In the genomic region with DNA sequence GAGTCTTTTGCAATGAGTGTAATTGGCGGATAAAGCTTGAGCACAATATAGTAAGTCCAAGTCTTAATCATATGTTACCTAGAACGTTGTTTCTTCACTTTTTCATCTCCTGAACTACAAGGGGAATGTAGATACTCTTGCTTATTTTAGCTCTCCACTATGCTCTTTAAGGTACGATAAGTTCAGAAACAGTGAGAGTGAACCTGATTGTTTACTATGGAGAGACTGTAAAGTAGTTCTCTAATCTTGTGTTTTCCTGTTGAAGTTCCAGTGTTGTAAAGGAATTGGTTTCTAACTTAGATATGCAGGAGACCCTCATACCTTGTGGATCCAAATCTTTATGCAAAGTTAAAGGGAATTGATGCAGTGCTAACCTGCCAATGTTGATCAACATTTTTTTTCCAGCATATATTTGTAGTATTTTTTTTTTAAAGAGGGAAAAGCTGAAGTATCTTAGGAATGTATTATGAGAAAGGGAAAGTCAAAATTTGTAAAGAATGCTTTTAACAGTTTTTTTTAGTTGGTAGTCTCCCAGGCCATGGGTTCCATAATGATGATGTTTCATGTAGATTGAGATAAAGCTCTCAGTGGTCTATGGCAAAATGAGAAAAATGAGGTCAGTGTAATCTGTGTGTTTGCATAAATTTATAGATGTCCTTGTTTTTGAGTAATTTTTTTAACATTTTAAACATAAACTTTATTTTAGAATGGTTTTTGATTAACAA, we compare ENCODE assay signal across 17 cellular contexts.
"Had no signal": no experiment of that assay in that cellular context is flagged by ENCODE, and none has a peak within 500 bp of the region (broad histone marks: within the 10 kb centered on the region; RNA-seq: fewer than 3 reads in every experiment).

No MANE protein-coding gene starts in this region.

- H3K36me3 ChIP-seq: gastroesophageal sphincter, heart right ventricle, pancreas, sigmoid colon had no signal

- H3K27me3 ChIP-seq: gastroesophageal sphincter, heart right ventricle, pancreas, sigmoid colon had no signal

- H3K4me3 ChIP-seq: gastroesophageal sphincter, heart right ventricle, lower lobe of right lung, pancreas, sigmoid colon had no signal

- DNase-seq: activated CD4-positive, alpha-beta memory T cell treated with anti-CD3 and anti-CD28 coated beads, Interleukin-2, amount 10 ng/mL, durations not matched to agents 7 days and 5 days; activated CD4-positive, alpha-beta T cell treated with anti-CD3 and anti-CD28 coated beads for 4 hours; activated gamma-delta T cell treated with Interleukin-2 at 50 U/mL for 16 hours; activated naive CD8-positive, alpha-beta T cell treated with anti-CD3 and anti-CD28 coated beads, Interleukin-2, amount 10 ng/mL, durations not matched to agents 7 days and 5 days; activated T-cell treated with anti-CD3 and anti-CD28 coated beads, Interleukin-2, amount 50 U/mL, for 4 hours; anterior cingulate cortex; effector CD8-positive, alpha-beta T cell; heart right ventricle; lower lobe of right lung; midbrain; pancreas; sigmoid colon; stimulated activated CD4-positive, alpha-beta T cell treated with anti-CD3 and anti-CD28 coated beads, Interleukin-1b, Interleukin-23, amount 100 ng/mL, for 48 hours; T-helper 2 cell had no signal

- H3K27ac ChIP-seq: gastroesophageal sphincter, lower lobe of right lung, pancreas, sigmoid colon had no signal

- ATAC-seq: activated T-cell treated with anti-CD3 and anti-CD28 coated beads, Interleukin-2, amount 50 U/mL, for 4 hours; gastroesophageal sphincter; pancreas; WTC11 had no signal

- FAIRE-seq: pancreas, urothelium cell line had no signal

- H3K9me3 ChIP-seq: gastroesophageal sphincter, heart right ventricle, lower lobe of right lung, pancreas, sigmoid colon had no signal
